Comparison of ENCODE assay signal across 2 cellular contexts in genomic region chr6:157169656-157170055, GRCh38.
TF ChIP-seq lines count a peak whose summit lies in the region.

No MANE protein-coding gene starts in this region.

TF ChIP-seq in neural cell, 6 proteins besides CTCF, POLR2A, EP300 and RAD21 (continued from another document):
- no peak for TF ChIP-seq MXI1 (conservative IDR thresholded peaks at IDR 0.05; ENCODE audit: poor library complexity, severe bottlenecking)
- TF ChIP-seq TAF1 (IDR thresholded peaks at IDR 0.05; ENCODE audit: low read depth) = no peak
- TF ChIP-seq POLR2AphosphoS5 (IDR thresholded peaks at IDR 0.05) = no peak
TF ChIP-seq in neural cell: peak in this region for 0.

TF ChIP-seq in WTC11, 78 proteins besides CTCF, POLR2A, EP300 and RAD21:
- TF ChIP-seq AR (CRISPR knock-in tag; IDR thresholded peaks at IDR 0.05) = no peak
TF ChIP-seq in WTC11: peak in this region for 0.
